ENCODE assay signal across 1 cellular context in the genomic region with DNA sequence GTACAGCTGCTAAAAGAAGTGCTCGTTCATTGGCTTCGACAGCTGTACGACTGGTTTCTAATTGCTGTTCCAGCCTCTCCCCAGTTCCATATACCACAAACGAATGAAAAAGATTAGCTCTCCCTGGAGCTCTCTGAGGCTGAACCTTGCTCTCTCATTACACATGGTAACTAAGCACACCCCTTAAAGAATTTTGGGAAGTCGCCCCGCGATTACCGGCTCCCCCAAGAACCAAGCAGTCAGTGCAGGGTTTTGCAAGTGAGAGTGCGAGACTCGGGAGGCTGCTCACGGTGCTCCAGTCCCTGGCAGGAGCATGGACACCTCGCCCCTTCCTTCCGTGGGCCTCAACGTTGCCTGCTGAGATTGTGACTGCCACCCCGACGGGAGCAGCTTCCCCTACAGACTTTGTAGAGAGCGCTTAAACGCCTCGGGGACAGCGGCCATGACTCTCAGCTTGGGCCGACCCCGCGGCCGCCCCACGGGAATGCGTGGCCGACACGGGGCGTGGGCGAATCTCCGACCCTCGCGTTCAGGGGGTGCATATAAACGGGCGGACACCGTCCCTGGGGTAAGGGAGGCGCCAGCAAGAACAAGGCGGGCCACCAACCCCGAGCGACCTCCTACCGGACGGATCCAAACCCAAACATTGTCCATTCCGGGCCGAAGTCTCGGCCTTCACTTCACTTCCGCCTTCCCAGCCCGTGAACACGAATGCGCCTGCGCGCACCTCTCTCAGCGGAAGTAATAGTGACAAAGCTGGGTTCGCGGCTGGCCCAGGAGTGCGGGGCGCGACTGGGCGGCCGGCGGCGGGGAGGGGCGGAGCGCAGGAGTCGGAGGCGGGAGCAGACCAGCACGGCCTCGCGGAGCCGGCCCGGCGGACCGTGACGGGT.
TF ChIP-seq lines count a peak whose summit lies in the region.

A gene with protein sequence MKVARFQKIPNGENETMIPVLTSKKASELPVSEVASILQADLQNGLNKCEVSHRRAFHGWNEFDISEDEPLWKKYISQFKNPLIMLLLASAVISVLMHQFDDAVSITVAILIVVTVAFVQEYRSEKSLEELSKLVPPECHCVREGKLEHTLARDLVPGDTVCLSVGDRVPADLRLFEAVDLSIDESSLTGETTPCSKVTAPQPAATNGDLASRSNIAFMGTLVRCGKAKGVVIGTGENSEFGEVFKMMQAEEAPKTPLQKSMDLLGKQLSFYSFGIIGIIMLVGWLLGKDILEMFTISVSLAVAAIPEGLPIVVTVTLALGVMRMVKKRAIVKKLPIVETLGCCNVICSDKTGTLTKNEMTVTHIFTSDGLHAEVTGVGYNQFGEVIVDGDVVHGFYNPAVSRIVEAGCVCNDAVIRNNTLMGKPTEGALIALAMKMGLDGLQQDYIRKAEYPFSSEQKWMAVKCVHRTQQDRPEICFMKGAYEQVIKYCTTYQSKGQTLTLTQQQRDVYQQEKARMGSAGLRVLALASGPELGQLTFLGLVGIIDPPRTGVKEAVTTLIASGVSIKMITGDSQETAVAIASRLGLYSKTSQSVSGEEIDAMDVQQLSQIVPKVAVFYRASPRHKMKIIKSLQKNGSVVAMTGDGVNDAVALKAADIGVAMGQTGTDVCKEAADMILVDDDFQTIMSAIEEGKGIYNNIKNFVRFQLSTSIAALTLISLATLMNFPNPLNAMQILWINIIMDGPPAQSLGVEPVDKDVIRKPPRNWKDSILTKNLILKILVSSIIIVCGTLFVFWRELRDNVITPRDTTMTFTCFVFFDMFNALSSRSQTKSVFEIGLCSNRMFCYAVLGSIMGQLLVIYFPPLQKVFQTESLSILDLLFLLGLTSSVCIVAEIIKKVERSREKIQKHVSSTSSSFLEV (plus strand): TSS at position 845 of the 890 bp plus-strand sequence. CDS start 686 bp downstream, outside the sequence.

TF ChIP-seq in WTC11, 78 proteins besides CTCF, POLR2A, EP300 and RAD21 (continued from another document):
- TF ChIP-seq ELF4 (CRISPR knock-in tag; IDR thresholded peaks at IDR 0.05; ENCODE audit: low read depth): no peak
- TF ChIP-seq CREM (CRISPR knock-in tag; IDR thresholded peaks at IDR 0.05): no peak
